ENCODE assay signal across 1 cellular context in genomic region chr1:155193275-155193990, GRCh38.
TF ChIP-seq lines count a peak whose summit lies in the region.

No MANE protein-coding gene starts in this region.

TF ChIP-seq in HepG2, 621 proteins besides CTCF, POLR2A, EP300 and RAD21 (continues in another document):
- TF ChIP-seq MAX (IDR thresholded peaks at IDR 0.05) (0 out of 2 replicates have a peak, but pooled peaks have one; percentile 12), DZIP1 (CRISPR knock-in tag; IDR thresholded peaks at IDR 0.05) (0 out of 2 replicates have a peak, but pooled peaks have one; percentile 58), ZNF354B (CRISPR knock-in tag; IDR thresholded peaks at IDR 0.05) (no peak), SKI (IDR thresholded peaks at IDR 0.05; ENCODE audit: partially characterized antibody) (peak; percentile 21), STAT5B (CRISPR knock-in tag; IDR thresholded peaks at IDR 0.05) (no peak), YEATS2 (CRISPR knock-in tag; IDR thresholded peaks at IDR 0.05; ENCODE audit: borderline replicate concordance) (peak; percentile 48; the same call in 1 of the 2 replicates), ZNF605 (CRISPR knock-in tag; IDR thresholded peaks at IDR 0.05) (peak; percentile 57; the same call in 1 of the 2 replicates), POLR2G (IDR thresholded peaks at IDR 0.05; ENCODE audit: low read depth, low read length) (no peak), XBP1 (CRISPR knock-in tag; IDR thresholded peaks at IDR 0.05) (no peak), HOXA7 (CRISPR knock-in tag; IDR thresholded peaks at IDR 0.05) (no peak), SNAPC4 (CRISPR knock-in tag; IDR thresholded peaks at IDR 0.05) (no peak), WIZ (CRISPR knock-in tag; IDR thresholded peaks at IDR 0.05) (no peak), ATF4 (CRISPR knock-in tag; IDR thresholded peaks at IDR 0.05) (no peak), ZNF441 (CRISPR knock-in tag; IDR thresholded peaks at IDR 0.05; ENCODE audit: borderline replicate concordance) (peak; percentile 77; the same call in 1 of the 2 replicates), CSRNP1 (CRISPR knock-in tag; IDR thresholded peaks at IDR 0.05) (no peak), CHD2 (IDR thresholded peaks at IDR 0.05; ENCODE audit: low read depth, low read length) (peak; percentile 70), ZNF788 (CRISPR knock-in tag; IDR thresholded peaks at IDR 0.05; ENCODE audit: borderline replicate concordance) (no peak), ZNF451 (CRISPR knock-in tag; IDR thresholded peaks at IDR 0.05) (no peak; the same call in 1 of the 2 replicates), ZNF280D (CRISPR knock-in tag; IDR thresholded peaks at IDR 0.05) (no peak), ZNF570 (CRISPR knock-in tag; IDR thresholded peaks at IDR 0.05; ENCODE audit: borderline replicate concordance) (no peak), ZNF780A (CRISPR knock-in tag; IDR thresholded peaks at IDR 0.05) (no peak), GABPA (IDR thresholded peaks at IDR 0.05; ENCODE audit: low read depth, low read length) (no peak), GABPA (CRISPR knock-in tag; IDR thresholded peaks at IDR 0.05; ENCODE audit: low read depth) (no peak), ATF3 (CRISPR knock-in tag; IDR thresholded peaks at IDR 0.05) (no peak), ZC3H13 (CRISPR knock-in tag; IDR thresholded peaks at IDR 0.05) (no peak), ZSCAN29 (CRISPR knock-in tag; conservative IDR thresholded peaks at IDR 0.05) (no peak), ZNF230 (CRISPR knock-in tag; IDR thresholded peaks at IDR 0.05) (no peak), ZSCAN9 (CRISPR knock-in tag; IDR thresholded peaks at IDR 0.05; ENCODE audit: borderline replicate concordance) (0 out of 2 replicates have a peak, but pooled peaks have one; percentile 66), ZNF562 (CRISPR knock-in tag; IDR thresholded peaks at IDR 0.05; ENCODE audit: borderline replicate concordance) (no peak), THYN1 (CRISPR knock-in tag; IDR thresholded peaks at IDR 0.05; ENCODE audit: borderline replicate concordance, low read depth) (no peak), PHF20 (CRISPR knock-in tag; IDR thresholded peaks at IDR 0.05) (no peak), TRAFD1 (CRISPR knock-in tag; IDR thresholded peaks at IDR 0.05; ENCODE audit: borderline replicate concordance) (no peak), ZNF572 (CRISPR knock-in tag; IDR thresholded peaks at IDR 0.05) (no peak), GLMP (CRISPR knock-in tag; IDR thresholded peaks at IDR 0.05; ENCODE audit: borderline replicate concordance) (no peak), ZSCAN5A (CRISPR knock-in tag; IDR thresholded peaks at IDR 0.05; ENCODE audit: borderline replicate concordance) (no peak), ZSCAN25 (CRISPR knock-in tag; IDR thresholded peaks at IDR 0.05) (no peak), NAIF1 (CRISPR knock-in tag; IDR thresholded peaks at IDR 0.05; ENCODE audit: borderline replicate concordance) (no peak), MXD3 (CRISPR knock-in tag; IDR thresholded peaks at IDR 0.05) (no peak), GRHL1 (CRISPR knock-in tag; conservative IDR thresholded peaks at IDR 0.05) (no peak), NCOA5 (CRISPR knock-in tag; IDR thresholded peaks at IDR 0.05) (no peak), ZEB1 (IDR thresholded peaks at IDR 0.05; ENCODE audit: insufficient replicate concordance, low read depth) (no peak)
